1 cellular context compared by ENCODE assay signal in genomic region chr5:88836195-88836838, GRCh38.
TF ChIP-seq lines count a peak whose summit lies in the region.

No MANE protein-coding gene starts in this region.

TF ChIP-seq in HepG2, 621 proteins besides CTCF, POLR2A, EP300 and RAD21 (continued from another document):
- TF ChIP-seq ZNF407 (CRISPR knock-in tag; IDR thresholded peaks at IDR 0.05; ENCODE audit: not compliant biosample characterization) = no peak
- TF ChIP-seq ADNP (CRISPR knock-in tag; IDR thresholded peaks at IDR 0.05) = no peak
- no peak for TF ChIP-seq RFX5 (IDR thresholded peaks at IDR 0.05; ENCODE audit: low read depth, low read length)
- no peak for TF ChIP-seq ZNF292 (CRISPR knock-in tag; IDR thresholded peaks at IDR 0.05; ENCODE audit: borderline replicate concordance, low read depth)
- TF ChIP-seq NR2F1 (CRISPR knock-in tag; IDR thresholded peaks at IDR 0.05) = no peak
- TF ChIP-seq BRF2 (CRISPR knock-in tag; IDR thresholded peaks at IDR 0.05) = no peak
- no peak for TF ChIP-seq KDM2A (CRISPR knock-in tag; IDR thresholded peaks at IDR 0.05; ENCODE audit: borderline replicate concordance, low read depth)
